ENCODE assay signal across 16 cellular contexts in genomic region chr7:3451696-3452095, GRCh38.
DNase-seq lines count a peak whose midpoint lies in the region; ATAC-seq, FAIRE-seq and TF ChIP-seq lines count a peak whose summit lies in the region.
"Had no signal": no experiment of that assay in that cellular context is flagged by ENCODE, and none has a peak within 500 bp of the region (broad histone marks: within the 10 kb centered on the region; RNA-seq: fewer than 3 reads in every experiment).

No MANE protein-coding gene starts in this region.

- 36 to 47% methylated on average over 4 of the region's 4 CpGs for WGBS in pancreas, 2 donors

- TF ChIP-seq POLR2A in H54 (IDR thresholded peaks at IDR 0.05; ENCODE audit: low read depth, low read length), result no peak

- no peak for FAIRE-seq in pancreas (lab: Jason Lieb, UNC)
- no peak for FAIRE-seq in H54 (lab: Jason Lieb, UNC)

- H3K27me3 ChIP-seq in Panc1 (ENCODE audit: control insufficient read depth, insufficient read depth, low read length) (no peaks in the 10 kb centered on the region), pancreas (no peaks in the 10 kb centered on the region)
- H3K27me3 ChIP-seq: BLaER1 had no signal

- H3K4me3 ChIP-seq in Panc1 (ENCODE audit: low read depth in 2 of 2, low read length in 2 of 2) (no peak overlapping the region), pancreas (no peak overlapping the region)
- H3K4me3 ChIP-seq: BLaER1, GM23338 had no signal

- H3K9me3 ChIP-seq in Panc1 (ENCODE audit: control insufficient read depth, insufficient read depth, low read depth, low read length) (peaks cover 6% of the 10 kb centered on the region; the same call in 1 of the 2 replicates), pancreas (no peaks in the 10 kb centered on the region)
- H3K9me3 ChIP-seq: BLaER1 had no signal

- in situ Hi-C loops in Panc1 (cut with HindIII; ENCODE audit: low pct_unique_long_range_greater_than_20kb, low sequenced_read_pairs), result no loop called here

- TF ChIP-seq CTCF in Panc1 (IDR thresholded peaks at IDR 0.05) (no peak), pancreas (IDR thresholded peaks at IDR 0.05) (no peak)

- intact Hi-C loops in Panc1 (cut with micrococcal nuclease; ENCODE audit: unreplicated experiment), result no loop called here
- intact Hi-C loops in pancreas (cut with DNase I), result no loop called here

- POLR2A ChIA-PET in Panc1 (lab: Charles Lee), result interaction anchor here (0.6 kb wide), 1 partner anchor 25 kb away, joined by 3 read pairs; no protein-coding TSS in a partner anchor

- no peak for ATAC-seq in Panc1
- ATAC-seq in pancreas, result peak; percentile 48 to 78 (median 73)
- no peak for ATAC-seq in HG03439 (IDR thresholded peaks at IDR 0.05; ENCODE audit: unreplicated experiment)
- ATAC-seq in HG02938 (IDR thresholded peaks at IDR 0.05; ENCODE audit: unreplicated experiment), result no peak
- ATAC-seq: GM23338, HCT116 had no signal

- DNase-seq in NCI-H146 treated with DMSO at 0.1 percent for 48 hours (lab: John Stamatoyannopoulos, UW; ENCODE audit: unreplicated experiment) (peak; percentile 29), NCI-H146 (lab: John Stamatoyannopoulos, UW) (no peak), Panc1 (ENCODE audit: low read depth, low spot score) (no peak), pancreas (no peak), H54 (ENCODE audit: insufficient read length, low spot score) (no peak)
- DNase-seq: 8988T; CD4-positive, alpha-beta memory T cell; GF-D8; H7; HFFc6 had no signal

- H3K27ac ChIP-seq in Panc1 (ENCODE audit: low read length) (peak overlapping the region; percentile 8; the same call in 1 of the 2 replicates), pancreas (no peak overlapping the region)
- H3K27ac ChIP-seq: BLaER1, HL-60 had no signal

- BruUV-seq in Panc1 (replicated peaks; lab: Mats Ljungman, UMichigan), result no TSS peak

- CTCF ChIA-PET in Panc1 (lab: Charles Lee), result no interaction called here

- H3K4me1 ChIP-seq in Panc1 (ENCODE audit: control insufficient read depth, insufficient read depth, low read length), result peaks cover 13% of the 10 kb centered on the region; the same call in 1 of the 2 replicates
- peaks cover 0 to 5% (median 4%) of the 10 kb centered on the region in 3 donors for H3K4me1 ChIP-seq in pancreas
- H3K4me1 ChIP-seq: BLaER1 had no signal

- H3K36me3 ChIP-seq in Panc1 (ENCODE audit: control insufficient read depth, insufficient read depth, low read length) (no peaks in the 10 kb centered on the region), pancreas (no peaks in the 10 kb centered on the region)
- H3K36me3 ChIP-seq: BLaER1 had no signal

Comparison
In these comparisons a context has a peak if more than half of its experiments do, and no peak if none do; other contexts are left out.
1. ATAC-seq: peak in pancreas (4 of 4); none in Panc1 (single experiment), HG03439 (single experiment) and HG02938 (single experiment).